Comparison of ENCODE assay signal across 9 cellular contexts in the genomic region with DNA sequence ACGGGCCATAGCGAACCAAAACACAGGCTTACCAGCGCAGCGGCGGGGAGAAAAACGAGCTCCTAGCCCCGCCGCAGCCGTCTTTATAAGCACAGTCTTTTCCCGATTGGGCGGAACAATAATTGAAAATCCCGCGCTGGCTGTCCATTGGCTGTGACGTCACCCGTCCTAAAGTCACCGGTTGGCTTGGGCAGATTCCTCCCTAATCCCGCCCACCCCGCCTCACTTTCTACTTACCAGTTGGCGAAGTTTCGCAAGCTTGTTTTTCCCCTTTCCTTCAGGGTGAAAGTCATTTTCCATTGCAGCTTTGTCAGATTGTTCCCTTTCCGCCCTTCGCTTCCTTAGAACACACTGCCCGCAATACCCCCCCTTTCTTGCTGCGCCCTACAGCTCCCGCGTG. TPM values are rescaled to one million over a fixed set of nuclear protein-coding genes. Genes with fewer than 3 reads are reported as not detected.
A peak's percentile ranks its signal among the peaks of the same experiment; 100 is the strongest.
DNase-seq lines count a peak whose midpoint lies in the region; ATAC-seq and TF ChIP-seq lines count a peak whose summit lies in the region.
"Not testable (repeated sequence)": the region's sequence is repeated elsewhere in the genome, so short reads cannot be mapped to it uniquely, and the experiment has no call there.
"Had no signal": no experiment of that assay in that cellular context is flagged by ENCODE, and none has a peak within 500 bp of the region (broad histone marks: within the 10 kb centered on the region; RNA-seq: fewer than 3 reads in every experiment).

No MANE protein-coding gene starts in this region.

- not testable (repeated sequence) for H3K27me3 Mint-ChIP-seq in activated CD8-positive, alpha-beta T cell treated with anti-CD3 and anti-CD28 coated beads, Interleukin-2, amount 10 ng/mL, durations not matched to agents 7 days and 5 days (ENCODE audit: low read depth); natural killer cell (ENCODE audit: low read depth in 2 of 2)

- POLR2A ChIA-PET in activated CD8-positive, alpha-beta T cell treated with anti-CD3 and anti-CD28 coated beads, Interleukin-2, amount 10 ng/mL, durations not matched to agents 7 days and 5 days (lab: Charles Lee) = not testable (repeated sequence)

- H3K27ac Mint-ChIP-seq in activated CD8-positive, alpha-beta T cell treated with anti-CD3 and anti-CD28 coated beads, Interleukin-2, amount 10 ng/mL, durations not matched to agents 7 days and 5 days; natural killer cell: not testable (repeated sequence)

- ATAC-seq in GM18867 (IDR thresholded peaks at IDR 0.05; ENCODE audit: unreplicated experiment) (peak; percentile 23), GM21528 (IDR thresholded peaks at IDR 0.05; ENCODE audit: low FRiP score, unreplicated experiment) (peak; percentile 26), HG02938 (IDR thresholded peaks at IDR 0.05; ENCODE audit: unreplicated experiment) (peak; percentile 18), HG03442 (IDR thresholded peaks at IDR 0.05; ENCODE audit: unreplicated experiment) (peak; percentile 26), Right ventricle myocardium superior (ENCODE audit: poor library complexity) (peak; percentile 76), natural killer cell (peak; percentile 36 to 59 (median 44))
- peak; percentile 17 for ATAC-seq in activated CD8-positive, alpha-beta T cell treated with anti-CD3 and anti-CD28 coated beads, Interleukin-2, amount 10 ng/mL, durations not matched to agents 7 days and 5 days

- H3K4me1 Mint-ChIP-seq in activated CD8-positive, alpha-beta T cell treated with anti-CD3 and anti-CD28 coated beads, Interleukin-2, amount 10 ng/mL, durations not matched to agents 7 days and 5 days (ENCODE audit: low read depth) = peaks cover 17% of the 10 kb centered on the region
- H3K4me1 Mint-ChIP-seq in natural killer cell = peaks cover 25 to 29% of the 10 kb centered on the region in 2 donors

- intact Hi-C loops in Right ventricle myocardium superior (cut with DNase I); natural killer cell (cut with micrococcal nuclease): not testable (repeated sequence)

- not testable (repeated sequence) for H3K4me3 Mint-ChIP-seq in activated CD8-positive, alpha-beta T cell treated with anti-CD3 and anti-CD28 coated beads, Interleukin-2, amount 10 ng/mL, durations not matched to agents 7 days and 5 days; natural killer cell

- not testable (repeated sequence) for TF ChIP-seq CTCF in natural killer cell (IDR thresholded peaks at IDR 0.05)

- CTCF ChIA-PET in activated CD8-positive, alpha-beta T cell treated with anti-CD3 and anti-CD28 coated beads, Interleukin-2, amount 10 ng/mL, durations not matched to agents 7 days and 5 days (lab: Charles Lee) = not testable (repeated sequence)

- peaks cover 22% of the 10 kb centered on the region for H3K36me3 Mint-ChIP-seq in activated CD8-positive, alpha-beta T cell treated with anti-CD3 and anti-CD28 coated beads, Interleukin-2, amount 10 ng/mL, durations not matched to agents 7 days and 5 days (ENCODE audit: low read depth)
- not testable (repeated sequence) for H3K36me3 Mint-ChIP-seq in natural killer cell

- H3K9me3 Mint-ChIP-seq in activated CD8-positive, alpha-beta T cell treated with anti-CD3 and anti-CD28 coated beads, Interleukin-2, amount 10 ng/mL, durations not matched to agents 7 days and 5 days (ENCODE audit: insufficient read depth); natural killer cell: not testable (repeated sequence)

- DNase-seq in activated CD8-positive, alpha-beta T cell treated with anti-CD3 and anti-CD28 coated beads, Interleukin-2, amount 10 ng/mL, durations not matched to agents 7 days and 5 days; Right ventricle myocardium superior; natural killer cell: not testable (repeated sequence)

RNA-seq across cellular contexts. Expression of a gene that starts 58.2 kb away (rescaled TPM):
- 10 to 100 TPM; 20.8 to 24.5 TPM for total RNA-seq in activated CD8-positive, alpha-beta T cell treated with anti-CD3 and anti-CD28 coated beads, Interleukin-2, amount 10 ng/mL, durations not matched to agents 7 days and 5 days
- total RNA-seq in Right ventricle myocardium superior (16.9 TPM), natural killer cell (1 to 10 TPM; 7.0 to 8.3 (median 7.9) TPM)

RNA-seq across cellular contexts. Expression of a gene that starts 58.7 kb away (rescaled TPM):
- total RNA-seq in activated CD8-positive, alpha-beta T cell treated with anti-CD3 and anti-CD28 coated beads, Interleukin-2, amount 10 ng/mL, durations not matched to agents 7 days and 5 days = not detected
- 0.46 TPM for total RNA-seq in Right ventricle myocardium superior
- under 1 TPM in 2 of 3 donors, not detected in 1; 0.48 to 0.77 TPM for total RNA-seq in natural killer cell
- total RNA-seq: activated CD8-positive, alpha-beta memory T cell treated with anti-CD3 and anti-CD28 coated beads for 36 hours; osteocyte had no signal

Comparison
In these comparisons a context has a peak if more than half of its experiments do, and no peak if none do; other contexts are left out.
1. ATAC-seq: peak in every context shown above with its lines; median percentile 76 in Right ventricle myocardium superior; 44 in natural killer cell; 26 in GM21528; 26 in HG03442; 23 in GM18867; 18 in HG02938; 17 in activated CD8-positive, alpha-beta T cell treated with anti-CD3 and anti-CD28 coated beads, Interleukin-2, amount 10 ng/mL, durations not matched to agents 7 days and 5 days.